Comparison of ENCODE assay signal across 1 cellular context in genomic region chr1:155513300-155513926, GRCh38.
TF ChIP-seq lines count a peak whose summit lies in the region.

No MANE protein-coding gene starts in this region.

TF ChIP-seq in SK-N-SH, 30 proteins besides CTCF, POLR2A, EP300 and RAD21 (continued from another document):
- TF ChIP-seq USF1 (IDR thresholded peaks at IDR 0.05; ENCODE audit: borderline replicate concordance, low read depth) = no peak
- no peak for TF ChIP-seq SIN3A (IDR thresholded peaks at IDR 0.05; ENCODE audit: borderline replicate concordance, low read depth, low read length)
- no peak for TF ChIP-seq ZBTB33 (IDR thresholded peaks at IDR 0.05; ENCODE audit: borderline replicate concordance, low read depth)
- no peak for TF ChIP-seq FOXM1 (IDR thresholded peaks at IDR 0.05; ENCODE audit: low read depth)
- TF ChIP-seq FOXJ3 (CRISPR knock-in tag; IDR thresholded peaks at IDR 0.05) = no peak
- TF ChIP-seq IRF3 (IDR thresholded peaks at IDR 0.05; ENCODE audit: low read depth, low read length) = no peak
TF ChIP-seq in SK-N-SH: peak in this region for 3.
